ENCODE assay signal across 24 cellular contexts in genomic region chr9:109241207-109241606, GRCh38.
A peak's percentile ranks its signal among the peaks of the same experiment; 100 is the strongest.
DNase-seq lines count a peak whose midpoint lies in the region; ATAC-seq, FAIRE-seq and TF ChIP-seq lines count a peak whose summit lies in the region.
"Had no signal": no experiment of that assay in that cellular context is flagged by ENCODE, and none has a peak within 500 bp of the region (broad histone marks: within the 10 kb centered on the region; RNA-seq: fewer than 3 reads in every experiment).

No MANE protein-coding gene starts in this region.

- no peak overlapping the region for H3K4me3 ChIP-seq in LNCaP clone FGC (ENCODE audit: low read depth, low read length)
- H3K4me3 ChIP-seq in endothelial cell of umbilical vein (replicated peaks in 1 of 3; ENCODE audit: insufficient read depth in 1 of 3, low read depth in 1 of 3, low read length in 3 of 3) = no peak overlapping the region
- H3K4me3 ChIP-seq: A549; BLaER1 treated with 17β-estradiol and CSF1 and Interleukin-3, amounts not matched to agents 10 nM and 100 nM; GM12878 had no signal

- peaks cover 0 to 6% of the 10 kb centered on the region in 2 experiments for H3K27me3 ChIP-seq in endothelial cell of umbilical vein (ENCODE audit: control insufficient read depth in 2 of 2, insufficient read depth in 2 of 2, low read length in 2 of 2)

- H2AFZ ChIP-seq in endothelial cell of umbilical vein (ENCODE audit: low read depth, low read length) = no peak overlapping the region

- no peak overlapping the region for H3K4me2 ChIP-seq in endothelial cell of umbilical vein (ENCODE audit: insufficient read depth, low read length)
- H3K4me2 ChIP-seq: A549; BLaER1 treated with 17β-estradiol and CSF1 and Interleukin-3, amounts not matched to agents 10 nM and 100 nM had no signal

- no peak for ATAC-seq in GM18870 (IDR thresholded peaks at IDR 0.05; ENCODE audit: unreplicated experiment)
- ATAC-seq: A549, GM12878 had no signal

- TF ChIP-seq CTCF in C4-2B (conservative IDR thresholded peaks at IDR 0.05) (no peak), LNCaP clone FGC (IDR thresholded peaks at IDR 0.05; ENCODE audit: control insufficient read depth, extremely low read depth, insufficient read depth) (no peak), endothelial cell of umbilical vein (IDR thresholded peaks at IDR 0.05; ENCODE audit: extremely low read depth in 1 of 2, insufficient read depth in 1 of 2, low read depth in 1 of 2, low read length in 2 of 2) (no peak)

- dilution Hi-C loops in endothelial cell of umbilical vein (cut with MboI; ENCODE audit: extremely low pct_ligation_motif_present, low sequenced_read_pairs) = no loop called here

- no peak overlapping the region for H3K9ac ChIP-seq in endothelial cell of umbilical vein (replicated peaks; ENCODE audit: extremely low read depth, insufficient read depth, low read length)
- H3K9ac ChIP-seq: BLaER1 treated with 17β-estradiol and CSF1 and Interleukin-3, amounts not matched to agents 10 nM and 100 nM had no signal

- H4K20me1 ChIP-seq in endothelial cell of umbilical vein (replicated peaks; ENCODE audit: control insufficient read depth, extremely low read depth, insufficient read depth, low read length) = no peaks in the 10 kb centered on the region

- BruUV-seq in endothelial cell of umbilical vein (replicated peaks; lab: Mats Ljungman, UMichigan) = no TSS peak

- POLR2A ChIA-PET in endothelial cell of umbilical vein (lab: Charles Lee) = no interaction called here

- no peaks in the 10 kb centered on the region for H3K9me1 ChIP-seq in endothelial cell of umbilical vein (replicated peaks; ENCODE audit: control insufficient read depth, extremely low read depth, insufficient read depth, low read length)

- CTCF ChIA-PET in endothelial cell of umbilical vein (lab: Charles Lee) = interaction anchor here (1.0 kb wide), 1 partner anchor 12 kb away, joined by 4 read pairs; no protein-coding TSS in a partner anchor

- intact Hi-C loops in endothelial cell of umbilical vein (cut with micrococcal nuclease) = no loop called here

- DNase-seq in LNCaP clone FGC (ENCODE audit: low read depth) = peak; percentile 91
- DNase-seq in endothelial cell of umbilical vein (ENCODE audit: low read depth, low spot score) = peak; percentile 9
- no peak for DNase-seq in activated CD4-positive, CD25-positive, alpha-beta regulatory T cell (lab: John Stamatoyannopoulos, UW)
- no peak for DNase-seq in T-helper 9 cell
- DNase-seq: AML-193; CD4-positive, alpha-beta memory T cell; CD4-positive, CD25-positive, alpha-beta regulatory T cell; CD8-positive, alpha-beta memory T cell; DMS 273 treated with DMSO at 0.1 percent for 48 hours; DMS153; DMS53; DMS79; DND-41; EL; GF-D8 had no signal

- FAIRE-seq in endothelial cell of umbilical vein (lab: Jason Lieb, UNC) = no peak
- FAIRE-seq: A549, G401.6, GM12878, GM12892, GM18507, GM19239 had no signal

- peaks cover 13% of the 10 kb centered on the region for H3K4me1 ChIP-seq in endothelial cell of umbilical vein (ENCODE audit: control insufficient read depth, extremely low read depth, insufficient read depth, low read length)
- H3K4me1 ChIP-seq: BLaER1 treated with 17β-estradiol and CSF1 and Interleukin-3, amounts not matched to agents 10 nM and 100 nM had no signal

- H3K27ac ChIP-seq in C4-2B = peak overlapping the region; percentile 83; the same call in 1 of the 2 replicates
- no peak overlapping the region for H3K27ac ChIP-seq in endothelial cell of umbilical vein (ENCODE audit: insufficient read depth, low read depth, low read length)
- H3K27ac ChIP-seq: A549; BLaER1 treated with 17β-estradiol and CSF1 and Interleukin-3, amounts not matched to agents 10 nM and 100 nM had no signal

- no peaks in the 10 kb centered on the region for H3K9me3 ChIP-seq in endothelial cell of umbilical vein (replicated peaks; ENCODE audit: control insufficient read depth, insufficient read depth, low read length)
- H3K9me3 ChIP-seq: A549; BLaER1 treated with 17β-estradiol and CSF1 and Interleukin-3, amounts not matched to agents 10 nM and 100 nM had no signal

- TF ChIP-seq POLR2A in endothelial cell of umbilical vein (IDR thresholded peaks at IDR 0.05; ENCODE audit: low read depth, low read length) = no peak

- H3K79me2 ChIP-seq in endothelial cell of umbilical vein (ENCODE audit: control insufficient read depth, insufficient read depth, low read length) = no peaks in the 10 kb centered on the region

- H3K36me3 ChIP-seq in endothelial cell of umbilical vein (ENCODE audit: control insufficient read depth in 2 of 2, extremely low read depth in 1 of 2, insufficient read depth in 2 of 2, low read length in 2 of 2) = no peaks in the 10 kb centered on the region
- H3K36me3 ChIP-seq: BLaER1 treated with 17β-estradiol and CSF1 and Interleukin-3, amounts not matched to agents 10 nM and 100 nM had no signal

TF ChIP-seq in endothelial cell of umbilical vein, 7 proteins besides CTCF, POLR2A, EP300 and RAD21:
- TF ChIP-seq MAX (IDR thresholded peaks at IDR 0.05; ENCODE audit: insufficient read depth, insufficient read length) (no peak), EZH2 (IDR thresholded peaks at IDR 0.05; ENCODE audit: borderline replicate concordance, low read depth, low read length, severe bottlenecking) (no peak)

Comparison
In these comparisons a context has a peak if more than half of its experiments do, and no peak if none do; other contexts are left out.
1. DNase-seq: peak in LNCaP clone FGC (single experiment) and endothelial cell of umbilical vein (single experiment); none in activated CD4-positive, CD25-positive, alpha-beta regulatory T cell (0 of 4) and T-helper 9 cell (single experiment).